ENCODE assay signal across 1 cellular context in genomic region chr2:191860760-191861466, GRCh38.
TF ChIP-seq lines count a peak whose summit lies in the region.

No MANE protein-coding gene starts in this region.

TF ChIP-seq in HepG2, 621 proteins besides CTCF, POLR2A, EP300 and RAD21 (continued from another document and continues in another):
- TF ChIP-seq, protein P1, sequence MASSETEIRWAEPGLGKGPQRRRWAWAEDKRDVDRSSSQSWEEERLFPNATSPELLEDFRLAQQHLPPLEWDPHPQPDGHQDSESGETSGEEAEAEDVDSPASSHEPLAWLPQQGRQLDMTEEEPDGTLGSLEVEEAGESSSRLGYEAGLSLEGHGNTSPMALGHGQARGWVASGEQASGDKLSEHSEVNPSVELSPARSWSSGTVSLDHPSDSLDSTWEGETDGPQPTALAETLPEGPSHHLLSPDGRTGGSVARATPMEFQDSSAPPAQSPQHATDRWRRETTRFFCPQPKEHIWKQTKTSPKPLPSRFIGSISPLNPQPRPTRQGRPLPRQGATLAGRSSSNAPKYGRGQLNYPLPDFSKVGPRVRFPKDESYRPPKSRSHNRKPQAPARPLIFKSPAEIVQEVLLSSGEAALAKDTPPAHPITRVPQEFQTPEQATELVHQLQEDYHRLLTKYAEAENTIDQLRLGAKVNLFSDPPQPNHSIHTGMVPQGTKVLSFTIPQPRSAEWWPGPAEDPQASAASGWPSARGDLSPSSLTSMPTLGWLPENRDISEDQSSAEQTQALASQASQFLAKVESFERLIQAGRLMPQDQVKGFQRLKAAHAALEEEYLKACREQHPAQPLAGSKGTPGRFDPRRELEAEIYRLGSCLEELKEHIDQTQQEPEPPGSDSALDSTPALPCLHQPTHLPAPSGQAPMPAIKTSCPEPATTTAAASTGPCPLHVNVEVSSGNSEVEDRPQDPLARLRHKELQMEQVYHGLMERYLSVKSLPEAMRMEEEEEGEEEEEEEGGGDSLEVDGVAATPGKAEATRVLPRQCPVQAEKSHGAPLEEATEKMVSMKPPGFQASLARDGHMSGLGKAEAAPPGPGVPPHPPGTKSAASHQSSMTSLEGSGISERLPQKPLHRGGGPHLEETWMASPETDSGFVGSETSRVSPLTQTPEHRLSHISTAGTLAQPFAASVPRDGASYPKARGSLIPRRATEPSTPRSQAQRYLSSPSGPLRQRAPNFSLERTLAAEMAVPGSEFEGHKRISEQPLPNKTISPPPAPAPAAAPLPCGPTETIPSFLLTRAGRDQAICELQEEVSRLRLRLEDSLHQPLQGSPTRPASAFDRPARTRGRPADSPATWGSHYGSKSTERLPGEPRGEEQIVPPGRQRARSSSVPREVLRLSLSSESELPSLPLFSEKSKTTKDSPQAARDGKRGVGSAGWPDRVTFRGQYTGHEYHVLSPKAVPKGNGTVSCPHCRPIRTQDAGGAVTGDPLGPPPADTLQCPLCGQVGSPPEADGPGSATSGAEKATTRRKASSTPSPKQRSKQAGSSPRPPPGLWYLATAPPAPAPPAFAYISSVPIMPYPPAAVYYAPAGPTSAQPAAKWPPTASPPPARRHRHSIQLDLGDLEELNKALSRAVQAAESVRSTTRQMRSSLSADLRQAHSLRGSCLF (CRISPR knock-in tag; IDR thresholded peaks at IDR 0.05; ENCODE audit: borderline replicate concordance) = no peak
- TF ChIP-seq, protein P2, sequence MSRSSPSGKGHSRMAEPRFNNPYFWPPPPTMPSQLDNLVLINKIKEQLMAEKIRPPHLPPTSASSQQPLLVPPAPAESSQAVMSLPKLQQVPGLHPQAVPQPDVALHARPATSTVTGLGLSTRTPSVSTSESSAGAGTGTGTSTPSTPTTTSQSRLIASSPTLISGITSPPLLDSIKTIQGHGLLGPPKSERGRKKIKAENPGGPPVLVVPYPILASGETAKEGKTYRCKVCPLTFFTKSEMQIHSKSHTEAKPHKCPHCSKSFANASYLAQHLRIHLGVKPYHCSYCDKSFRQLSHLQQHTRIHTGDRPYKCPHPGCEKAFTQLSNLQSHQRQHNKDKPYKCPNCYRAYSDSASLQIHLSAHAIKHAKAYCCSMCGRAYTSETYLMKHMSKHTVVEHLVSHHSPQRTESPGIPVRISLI (CRISPR knock-in tag; IDR thresholded peaks at IDR 0.05; ENCODE audit: borderline replicate concordance) = no peak
- TF ChIP-seq ZMYM3 (CRISPR knock-in tag; IDR thresholded peaks at IDR 0.05) = no peak; the same call in 1 of the 2 replicates
- TF ChIP-seq ZNF550 (CRISPR knock-in tag; IDR thresholded peaks at IDR 0.05; ENCODE audit: borderline replicate concordance) = no peak
- peak; percentile 79; the same call in 1 of the 2 replicates for TF ChIP-seq NCOR1 (IDR thresholded peaks at IDR 0.05; ENCODE audit: borderline replicate concordance, low read length)
- TF ChIP-seq, protein P3, sequence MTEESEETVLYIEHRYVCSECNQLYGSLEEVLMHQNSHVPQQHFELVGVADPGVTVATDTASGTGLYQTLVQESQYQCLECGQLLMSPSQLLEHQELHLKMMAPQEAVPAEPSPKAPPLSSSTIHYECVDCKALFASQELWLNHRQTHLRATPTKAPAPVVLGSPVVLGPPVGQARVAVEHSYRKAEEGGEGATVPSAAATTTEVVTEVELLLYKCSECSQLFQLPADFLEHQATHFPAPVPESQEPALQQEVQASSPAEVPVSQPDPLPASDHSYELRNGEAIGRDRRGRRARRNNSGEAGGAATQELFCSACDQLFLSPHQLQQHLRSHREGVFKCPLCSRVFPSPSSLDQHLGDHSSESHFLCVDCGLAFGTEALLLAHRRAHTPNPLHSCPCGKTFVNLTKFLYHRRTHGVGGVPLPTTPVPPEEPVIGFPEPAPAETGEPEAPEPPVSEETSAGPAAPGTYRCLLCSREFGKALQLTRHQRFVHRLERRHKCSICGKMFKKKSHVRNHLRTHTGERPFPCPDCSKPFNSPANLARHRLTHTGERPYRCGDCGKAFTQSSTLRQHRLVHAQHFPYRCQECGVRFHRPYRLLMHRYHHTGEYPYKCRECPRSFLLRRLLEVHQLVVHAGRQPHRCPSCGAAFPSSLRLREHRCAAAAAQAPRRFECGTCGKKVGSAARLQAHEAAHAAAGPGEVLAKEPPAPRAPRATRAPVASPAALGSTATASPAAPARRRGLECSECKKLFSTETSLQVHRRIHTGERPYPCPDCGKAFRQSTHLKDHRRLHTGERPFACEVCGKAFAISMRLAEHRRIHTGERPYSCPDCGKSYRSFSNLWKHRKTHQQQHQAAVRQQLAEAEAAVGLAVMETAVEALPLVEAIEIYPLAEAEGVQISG (CRISPR knock-in tag; IDR thresholded peaks at IDR 0.05) = no peak
- no peak for TF ChIP-seq MBNL3 (CRISPR knock-in tag; conservative IDR thresholded peaks at IDR 0.05)
- no peak for TF ChIP-seq ZFP1 (CRISPR knock-in tag; IDR thresholded peaks at IDR 0.05)
- 0 out of 2 replicates have a peak, but pooled peaks have one; percentile 36 for TF ChIP-seq ZFP36L1 (CRISPR knock-in tag; IDR thresholded peaks at IDR 0.05)
- TF ChIP-seq, protein P4, sequence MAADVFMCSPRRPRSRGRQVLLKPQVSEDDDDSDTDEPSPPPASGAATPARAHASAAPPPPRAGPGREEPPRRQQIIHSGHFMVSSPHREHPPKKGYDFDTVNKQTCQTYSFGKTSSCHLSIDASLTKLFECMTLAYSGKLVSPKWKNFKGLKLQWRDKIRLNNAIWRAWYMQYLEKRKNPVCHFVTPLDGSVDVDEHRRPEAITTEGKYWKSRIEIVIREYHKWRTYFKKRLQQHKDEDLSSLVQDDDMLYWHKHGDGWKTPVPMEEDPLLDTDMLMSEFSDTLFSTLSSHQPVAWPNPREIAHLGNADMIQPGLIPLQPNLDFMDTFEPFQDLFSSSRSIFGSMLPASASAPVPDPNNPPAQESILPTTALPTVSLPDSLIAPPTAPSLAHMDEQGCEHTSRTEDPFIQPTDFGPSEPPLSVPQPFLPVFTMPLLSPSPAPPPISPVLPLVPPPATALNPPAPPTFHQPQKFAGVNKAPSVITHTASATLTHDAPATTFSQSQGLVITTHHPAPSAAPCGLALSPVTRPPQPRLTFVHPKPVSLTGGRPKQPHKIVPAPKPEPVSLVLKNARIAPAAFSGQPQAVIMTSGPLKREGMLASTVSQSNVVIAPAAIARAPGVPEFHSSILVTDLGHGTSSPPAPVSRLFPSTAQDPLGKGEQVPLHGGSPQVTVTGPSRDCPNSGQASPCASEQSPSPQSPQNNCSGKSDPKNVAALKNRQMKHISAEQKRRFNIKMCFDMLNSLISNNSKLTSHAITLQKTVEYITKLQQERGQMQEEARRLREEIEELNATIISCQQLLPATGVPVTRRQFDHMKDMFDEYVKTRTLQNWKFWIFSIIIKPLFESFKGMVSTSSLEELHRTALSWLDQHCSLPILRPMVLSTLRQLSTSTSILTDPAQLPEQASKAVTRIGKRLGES (CRISPR knock-in tag; IDR thresholded peaks at IDR 0.05; ENCODE audit: borderline replicate concordance) = no peak
- TF ChIP-seq MTA1 (CRISPR knock-in tag; IDR thresholded peaks at IDR 0.05; ENCODE audit: borderline replicate concordance) = no peak
- TF ChIP-seq SRY (CRISPR knock-in tag; IDR thresholded peaks at IDR 0.05) = no peak
- TF ChIP-seq KLF16 (CRISPR knock-in tag; IDR thresholded peaks at IDR 0.05) = 0 out of 4 replicates have a peak, but pooled peaks of 1 of the 2 experiments have one; percentile 15
- no peak for TF ChIP-seq FOXO1 (CRISPR knock-in tag; IDR thresholded peaks at IDR 0.05)
- TF ChIP-seq, protein P5, sequence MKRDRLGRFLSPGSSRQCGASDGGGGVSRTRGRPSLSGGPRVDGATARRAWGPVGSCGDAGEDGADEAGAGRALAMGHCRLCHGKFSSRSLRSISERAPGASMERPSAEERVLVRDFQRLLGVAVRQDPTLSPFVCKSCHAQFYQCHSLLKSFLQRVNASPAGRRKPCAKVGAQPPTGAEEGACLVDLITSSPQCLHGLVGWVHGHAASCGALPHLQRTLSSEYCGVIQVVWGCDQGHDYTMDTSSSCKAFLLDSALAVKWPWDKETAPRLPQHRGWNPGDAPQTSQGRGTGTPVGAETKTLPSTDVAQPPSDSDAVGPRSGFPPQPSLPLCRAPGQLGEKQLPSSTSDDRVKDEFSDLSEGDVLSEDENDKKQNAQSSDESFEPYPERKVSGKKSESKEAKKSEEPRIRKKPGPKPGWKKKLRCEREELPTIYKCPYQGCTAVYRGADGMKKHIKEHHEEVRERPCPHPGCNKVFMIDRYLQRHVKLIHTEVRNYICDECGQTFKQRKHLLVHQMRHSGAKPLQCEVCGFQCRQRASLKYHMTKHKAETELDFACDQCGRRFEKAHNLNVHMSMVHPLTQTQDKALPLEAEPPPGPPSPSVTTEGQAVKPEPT (CRISPR knock-in tag; IDR thresholded peaks at IDR 0.05; ENCODE audit: low read depth) = no peak
- no peak for TF ChIP-seq CREB1 (IDR thresholded peaks at IDR 0.05)
- 0 out of 2 replicates have a peak, but pooled peaks have one; percentile 50 for TF ChIP-seq CREB1 (CRISPR knock-in tag; IDR thresholded peaks at IDR 0.05)
- no peak for TF ChIP-seq ETV5 (CRISPR knock-in tag; IDR thresholded peaks at IDR 0.05; ENCODE audit: borderline replicate concordance)
- 0 out of 2 replicates have a peak, but pooled peaks have one; percentile 22 for TF ChIP-seq CREM (IDR thresholded peaks at IDR 0.05)
- no peak for TF ChIP-seq CREM (CRISPR knock-in tag; IDR thresholded peaks at IDR 0.05)
- no peak for TF ChIP-seq IKZF1 (IDR thresholded peaks at IDR 0.05)
- TF ChIP-seq, protein P6, sequence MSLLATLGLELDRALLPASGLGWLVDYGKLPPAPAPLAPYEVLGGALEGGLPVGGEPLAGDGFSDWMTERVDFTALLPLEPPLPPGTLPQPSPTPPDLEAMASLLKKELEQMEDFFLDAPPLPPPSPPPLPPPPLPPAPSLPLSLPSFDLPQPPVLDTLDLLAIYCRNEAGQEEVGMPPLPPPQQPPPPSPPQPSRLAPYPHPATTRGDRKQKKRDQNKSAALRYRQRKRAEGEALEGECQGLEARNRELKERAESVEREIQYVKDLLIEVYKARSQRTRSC (CRISPR knock-in tag; IDR thresholded peaks at IDR 0.05; ENCODE audit: low read depth) = no peak
- TF ChIP-seq ZNF678 (CRISPR knock-in tag; IDR thresholded peaks at IDR 0.05) = no peak
- TF ChIP-seq, protein P7, sequence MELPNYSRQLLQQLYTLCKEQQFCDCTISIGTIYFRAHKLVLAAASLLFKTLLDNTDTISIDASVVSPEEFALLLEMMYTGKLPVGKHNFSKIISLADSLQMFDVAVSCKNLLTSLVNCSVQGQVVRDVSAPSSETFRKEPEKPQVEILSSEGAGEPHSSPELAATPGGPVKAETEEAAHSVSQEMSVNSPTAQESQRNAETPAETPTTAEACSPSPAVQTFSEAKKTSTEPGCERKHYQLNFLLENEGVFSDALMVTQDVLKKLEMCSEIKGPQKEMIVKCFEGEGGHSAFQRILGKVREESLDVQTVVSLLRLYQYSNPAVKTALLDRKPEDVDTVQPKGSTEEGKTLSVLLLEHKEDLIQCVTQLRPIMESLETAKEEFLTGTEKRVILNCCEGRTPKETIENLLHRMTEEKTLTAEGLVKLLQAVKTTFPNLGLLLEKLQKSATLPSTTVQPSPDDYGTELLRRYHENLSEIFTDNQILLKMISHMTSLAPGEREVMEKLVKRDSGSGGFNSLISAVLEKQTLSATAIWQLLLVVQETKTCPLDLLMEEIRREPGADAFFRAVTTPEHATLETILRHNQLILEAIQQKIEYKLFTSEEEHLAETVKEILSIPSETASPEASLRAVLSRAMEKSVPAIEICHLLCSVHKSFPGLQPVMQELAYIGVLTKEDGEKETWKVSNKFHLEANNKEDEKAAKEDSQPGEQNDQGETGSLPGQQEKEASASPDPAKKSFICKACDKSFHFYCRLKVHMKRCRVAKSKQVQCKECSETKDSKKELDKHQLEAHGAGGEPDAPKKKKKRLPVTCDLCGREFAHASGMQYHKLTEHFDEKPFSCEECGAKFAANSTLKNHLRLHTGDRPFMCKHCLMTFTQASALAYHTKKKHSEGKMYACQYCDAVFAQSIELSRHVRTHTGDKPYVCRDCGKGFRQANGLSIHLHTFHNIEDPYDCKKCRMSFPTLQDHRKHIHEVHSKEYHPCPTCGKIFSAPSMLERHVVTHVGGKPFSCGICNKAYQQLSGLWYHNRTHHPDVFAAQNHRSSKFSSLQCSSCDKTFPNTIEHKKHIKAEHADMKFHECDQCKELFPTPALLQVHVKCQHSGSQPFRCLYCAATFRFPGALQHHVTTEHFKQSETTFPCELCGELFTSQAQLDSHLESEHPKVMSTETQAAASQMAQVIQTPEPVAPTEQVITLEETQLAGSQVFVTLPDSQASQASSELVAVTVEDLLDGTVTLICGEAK (IDR thresholded peaks at IDR 0.05) = no peak
- TF ChIP-seq, protein P7 (CRISPR knock-in tag; IDR thresholded peaks at IDR 0.05) = no peak
- TF ChIP-seq ZNF331 (CRISPR knock-in tag; IDR thresholded peaks at IDR 0.05) = peak; percentile 64; the same call in 1 of the 2 replicates
- TF ChIP-seq, protein P8, sequence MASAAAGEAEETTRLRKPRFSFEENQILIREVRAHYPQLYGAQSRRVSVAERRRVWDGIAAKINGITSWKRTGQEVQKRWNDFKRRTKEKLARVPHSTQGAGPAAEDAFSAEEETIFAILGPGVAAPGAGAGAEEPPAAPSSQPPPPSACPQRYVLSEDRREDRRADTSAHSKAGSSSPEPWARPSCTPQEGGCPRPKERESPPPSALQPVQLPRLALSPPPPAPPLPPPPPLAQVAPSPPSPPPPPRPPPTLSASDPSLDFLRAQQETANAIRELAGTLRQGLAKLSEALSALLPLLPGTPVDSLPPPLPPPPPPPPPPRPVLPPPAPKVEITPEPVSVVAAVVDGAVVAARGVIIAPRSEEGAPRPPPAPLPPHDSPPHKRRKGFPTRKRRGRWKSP (CRISPR knock-in tag; IDR thresholded peaks at IDR 0.05) = no peak
- peak; percentile 67; the same call in 1 of the 2 replicates for TF ChIP-seq SIX1 (CRISPR knock-in tag; IDR thresholded peaks at IDR 0.05; ENCODE audit: borderline replicate concordance)
- TF ChIP-seq HDAC6 (IDR thresholded peaks at IDR 0.05; ENCODE audit: low read depth, low read length) = no peak
- TF ChIP-seq NPAS2 (CRISPR knock-in tag; IDR thresholded peaks at IDR 0.05; ENCODE audit: borderline replicate concordance) = no peak
- TF ChIP-seq, protein P9, sequence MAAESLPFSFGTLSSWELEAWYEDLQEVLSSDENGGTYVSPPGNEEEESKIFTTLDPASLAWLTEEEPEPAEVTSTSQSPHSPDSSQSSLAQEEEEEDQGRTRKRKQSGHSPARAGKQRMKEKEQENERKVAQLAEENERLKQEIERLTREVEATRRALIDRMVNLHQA (CRISPR knock-in tag; IDR thresholded peaks at IDR 0.05) = no peak
